ENCODE assay signal across 16 cellular contexts in genomic region chr14:91364524-91365270, GRCh38. TPM values are rescaled to one million over a fixed set of nuclear protein-coding genes. Genes with fewer than 3 reads are reported as not detected.
A peak's percentile ranks its signal among the peaks of the same experiment; 100 is the strongest.
DNase-seq lines count a peak whose midpoint lies in the region; ATAC-seq and TF ChIP-seq lines count a peak whose summit lies in the region.
"Had no signal": no experiment of that assay in that cellular context is flagged by ENCODE, and none has a peak within 500 bp of the region (broad histone marks: within the 10 kb centered on the region; RNA-seq: fewer than 3 reads in every experiment).

No MANE protein-coding gene starts in this region.

- H3K9me3 ChIP-seq in Panc1 (ENCODE audit: control insufficient read depth, insufficient read depth, low read depth, low read length) (no peaks in the 10 kb centered on the region), upper lobe of left lung (no peaks in the 10 kb centered on the region), ovary (no peaks in the 10 kb centered on the region)

- no peak overlapping the region for H3K4me3 Mint-ChIP-seq in stimulated activated naive CD8-positive, alpha-beta T cell treated with anti-CD3 and anti-CD28 coated beads, Interleukin-15, Interleukin-2, amounts not matched to agents 100 ng/mL and 50 ng/mL, for 24 hours
- H3K4me3 Mint-ChIP-seq in stimulated activated naive CD8-positive, alpha-beta T cell treated with anti-CD3 and anti-CD28 coated beads, Interleukin-15, amount 100 ng/mL, for 72 hours, result peak overlapping the region in 1 of 2 donors; percentile 14
- peak overlapping the region; percentile 74 to 78 for H3K4me3 Mint-ChIP-seq in effector memory CD8-positive, alpha-beta T cell

- no peak for DNase-seq in stimulated activated naive CD8-positive, alpha-beta T cell treated with anti-CD3 and anti-CD28 coated beads, Interleukin-15, amount 100 ng/mL, for 72 hours
- DNase-seq in Panc1 (ENCODE audit: low read depth, low spot score) (no peak), upper lobe of left lung (no peak), ovary (no peak), NCI-H69 (lab: John Stamatoyannopoulos, UW) (no peak)
- no peak for DNase-seq in effector memory CD8-positive, alpha-beta T cell
- DNase-seq: effector CD8-positive, alpha-beta T cell; midbrain; NCI-H1092; NCI-H526; SHP77; stimulated activated CD4-positive, alpha-beta T cell treated with anti-CD3 and anti-CD28 coated beads, Interleukin-2, amount 100 ng/mL, for 48 hours; stimulated activated naive CD4-positive, alpha-beta T cell had no signal

- TF ChIP-seq POLR2A in upper lobe of left lung (IDR thresholded peaks at IDR 0.05) (no peak), ovary (IDR thresholded peaks at IDR 0.05) (no peak)

- in situ Hi-C loops in Panc1 (cut with HindIII; ENCODE audit: low pct_unique_long_range_greater_than_20kb, low sequenced_read_pairs), result no loop called here

- WGBS in upper lobe of left lung, 2 donors, result 78 to 85% methylated on average over 11 to 13 of the region's 13 CpGs
- 91 to 92% (median 92%) methylated on average over 13 of the region's 13 CpGs for WGBS in ovary, 3 donors

- TF ChIP-seq CTCF in Panc1 (IDR thresholded peaks at IDR 0.05) (no peak), upper lobe of left lung (IDR thresholded peaks at IDR 0.05) (no peak), ovary (IDR thresholded peaks at IDR 0.05) (no peak)

- no TSS peak for BruUV-seq in Panc1 (replicated peaks; lab: Mats Ljungman, UMichigan)

- H3K27ac Mint-ChIP-seq in stimulated activated naive CD8-positive, alpha-beta T cell treated with anti-CD3 and anti-CD28 coated beads, Interleukin-15, Interleukin-2, amounts not matched to agents 100 ng/mL and 50 ng/mL, for 24 hours, result peak overlapping the region; percentile 84
- H3K27ac Mint-ChIP-seq in stimulated activated naive CD8-positive, alpha-beta T cell treated with anti-CD3 and anti-CD28 coated beads, Interleukin-15, amount 100 ng/mL, for 72 hours, result no peak overlapping the region
- H3K27ac Mint-ChIP-seq in effector memory CD8-positive, alpha-beta T cell, result peak overlapping the region; percentile 56 to 99

- H3K36me3 ChIP-seq in Panc1 (ENCODE audit: control insufficient read depth, insufficient read depth, low read length), result no peaks in the 10 kb centered on the region
- no peaks in the 10 kb centered on the region for H3K36me3 ChIP-seq in upper lobe of left lung
- no peaks in the 10 kb centered on the region for H3K36me3 ChIP-seq in ovary

- peaks cover 92% of the 10 kb centered on the region for H3K4me1 Mint-ChIP-seq in stimulated activated naive CD8-positive, alpha-beta T cell treated with anti-CD3 and anti-CD28 coated beads, Interleukin-15, Interleukin-2, amounts not matched to agents 100 ng/mL and 50 ng/mL, for 24 hours (ENCODE audit: low read depth)
- H3K4me1 Mint-ChIP-seq in stimulated activated naive CD8-positive, alpha-beta T cell treated with anti-CD3 and anti-CD28 coated beads, Interleukin-15, amount 100 ng/mL, for 72 hours, result peaks cover 97% of the 10 kb centered on the region
- peaks cover 74% of the 10 kb centered on the region in 2 donors for H3K4me1 Mint-ChIP-seq in effector memory CD8-positive, alpha-beta T cell (ENCODE audit: low read depth in 2 of 2)

- peaks cover 3% of the 10 kb centered on the region for H3K36me3 Mint-ChIP-seq in stimulated activated naive CD8-positive, alpha-beta T cell treated with anti-CD3 and anti-CD28 coated beads, Interleukin-15, Interleukin-2, amounts not matched to agents 100 ng/mL and 50 ng/mL, for 24 hours (ENCODE audit: low read depth)
- H3K36me3 Mint-ChIP-seq in effector memory CD8-positive, alpha-beta T cell (ENCODE audit: insufficient read depth), result peaks cover 57% of the 10 kb centered on the region

- no peak for TF ChIP-seq EP300 in upper lobe of left lung (IDR thresholded peaks at IDR 0.05)
- TF ChIP-seq EP300 in ovary (IDR thresholded peaks at IDR 0.05), result no peak

- no peak for ATAC-seq in stimulated activated naive CD8-positive, alpha-beta T cell treated with anti-CD3 and anti-CD28 coated beads, Interleukin-15, amount 100 ng/mL, for 72 hours
- ATAC-seq in Panc1 (no peak), upper lobe of left lung (ENCODE audit: low FRiP score in 2 of 2) (no peak), HG03439 (IDR thresholded peaks at IDR 0.05; ENCODE audit: unreplicated experiment) (no peak)
- ATAC-seq in effector memory CD8-positive, alpha-beta T cell (replicated peaks), result no peak
- ATAC-seq: HCT116 had no signal

- CTCF ChIA-PET in Panc1 (lab: Charles Lee), result no interaction called here

- H3K4me1 ChIP-seq in Panc1 (ENCODE audit: control insufficient read depth, insufficient read depth, low read length) (peaks cover 53% of the 10 kb centered on the region), upper lobe of left lung (peaks cover 43 to 83% (median 62%) of the 10 kb centered on the region in 4 donors), ovary (ENCODE audit: insufficient read depth) (peaks cover 2% of the 10 kb centered on the region)

- no peaks in the 10 kb centered on the region for H3K9me3 Mint-ChIP-seq in stimulated activated naive CD8-positive, alpha-beta T cell treated with anti-CD3 and anti-CD28 coated beads, Interleukin-15, Interleukin-2, amounts not matched to agents 100 ng/mL and 50 ng/mL, for 24 hours
- no peaks in the 10 kb centered on the region for H3K9me3 Mint-ChIP-seq in stimulated activated naive CD8-positive, alpha-beta T cell treated with anti-CD3 and anti-CD28 coated beads, Interleukin-15, amount 100 ng/mL, for 72 hours
- H3K9me3 Mint-ChIP-seq in effector memory CD8-positive, alpha-beta T cell, result no peaks in the 10 kb centered on the region

- POLR2A ChIA-PET in Panc1 (lab: Charles Lee), result no interaction called here

- H3K4me3 ChIP-seq in Panc1 (ENCODE audit: low read depth in 2 of 2, low read length in 2 of 2) (no peak overlapping the region), upper lobe of left lung (no peak overlapping the region), ovary (no peak overlapping the region)

- H3K27me3 ChIP-seq in Panc1 (ENCODE audit: control insufficient read depth, insufficient read depth, low read length), result no peaks in the 10 kb centered on the region
- no peaks in the 10 kb centered on the region for H3K27me3 ChIP-seq in upper lobe of left lung
- no peaks in the 10 kb centered on the region for H3K27me3 ChIP-seq in ovary

- H3K27me3 Mint-ChIP-seq in stimulated activated naive CD8-positive, alpha-beta T cell treated with anti-CD3 and anti-CD28 coated beads, Interleukin-15, Interleukin-2, amounts not matched to agents 100 ng/mL and 50 ng/mL, for 24 hours, result no peaks in the 10 kb centered on the region
- no peaks in the 10 kb centered on the region for H3K27me3 Mint-ChIP-seq in stimulated activated naive CD8-positive, alpha-beta T cell treated with anti-CD3 and anti-CD28 coated beads, Interleukin-15, amount 100 ng/mL, for 72 hours
- H3K27me3 Mint-ChIP-seq in effector memory CD8-positive, alpha-beta T cell, result no peaks in the 10 kb centered on the region

- H3K27ac ChIP-seq in Panc1 (ENCODE audit: low read length) (peak overlapping the region; percentile 17; the same call in 1 of the 2 replicates), upper lobe of left lung (peak overlapping the region; percentile 16 to 58 (median 36)), ovary (no peak overlapping the region)

- intact Hi-C loops in Panc1 (cut with micrococcal nuclease; ENCODE audit: unreplicated experiment), result no loop called here
- intact Hi-C loops in ovary (cut with DNase I), result no loop called here

RNA-seq across cellular contexts. Expression of gene CCDC88C, which starts 52.9 kb away (rescaled TPM):
- total RNA-seq in Panc1 (2021; ENCODE audit: unreplicated experiment), result 21.3 TPM
- polyA plus RNA-seq in Panc1 (2012; ENCODE audit: insufficient read length), result 20.1 TPM
- total RNA-seq in upper lobe of left lung, result 100 to 1,000 TPM in 1 of 6 donors, 10 to 100 TPM in 5; 33.1 to 119 (median 54.5) TPM
- 10 to 100 TPM in 1 of 7 donors, 1 to 10 TPM in 6; 2.0 to 17.7 (median 5.1) TPM for total RNA-seq in ovary
- 1 to 10 TPM; 2.3 to 3.1 TPM for polyA plus RNA-seq in ovary

Comparison
In these comparisons a context has a peak if more than half of its experiments do, and no peak if none do; other contexts are left out.
1. H3K27ac Mint-ChIP-seq: peak in stimulated activated naive CD8-positive, alpha-beta T cell treated with anti-CD3 and anti-CD28 coated beads, Interleukin-15, Interleukin-2, amounts not matched to agents 100 ng/mL and 50 ng/mL, for 24 hours (single experiment) and effector memory CD8-positive, alpha-beta T cell (2 of 2); none in stimulated activated naive CD8-positive, alpha-beta T cell treated with anti-CD3 and anti-CD28 coated beads, Interleukin-15, amount 100 ng/mL, for 72 hours (0 of 2).
2. H3K27ac ChIP-seq: peak in Panc1 (single experiment) and upper lobe of left lung (4 of 4); none in ovary (0 of 2).